In the genomic region with DNA sequence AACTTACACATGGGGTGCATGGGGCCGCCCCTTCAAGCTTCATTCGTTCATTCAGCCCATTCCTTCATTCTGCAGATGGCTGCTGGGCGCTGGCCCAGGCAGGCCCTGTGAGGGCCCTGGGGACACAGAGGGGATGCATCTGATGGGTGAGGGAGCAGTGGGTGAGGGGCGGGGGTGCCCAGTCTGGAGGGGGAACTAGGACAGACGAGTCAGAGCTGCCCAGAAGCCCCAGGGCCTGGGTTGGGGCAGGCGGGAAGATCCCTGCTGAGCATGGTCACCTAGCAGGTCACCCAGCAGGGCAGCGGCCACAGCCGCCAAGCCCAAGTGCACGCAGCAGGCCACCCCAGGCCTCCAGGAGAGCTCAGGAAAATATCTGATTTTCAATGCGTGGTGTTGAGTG, we compare ENCODE assay signal across 1 cellular context.
TF ChIP-seq lines count a peak whose summit lies in the region.

No MANE protein-coding gene starts in this region.

TF ChIP-seq in K562, 482 proteins besides CTCF, POLR2A, EP300 and RAD21:
- TF ChIP-seq PRMT5 (CRISPR knock-in tag; IDR thresholded peaks at IDR 0.05) (no peak), TBL1XR1 (IDR thresholded peaks at IDR 0.05; ENCODE audit: low read length in 2 of 2) (no peak), SIN3B (IDR thresholded peaks at IDR 0.05; ENCODE audit: low read depth) (no peak), ARID2 (IDR thresholded peaks at IDR 0.05) (no peak)
- TF ChIP-seq, protein P1, sequence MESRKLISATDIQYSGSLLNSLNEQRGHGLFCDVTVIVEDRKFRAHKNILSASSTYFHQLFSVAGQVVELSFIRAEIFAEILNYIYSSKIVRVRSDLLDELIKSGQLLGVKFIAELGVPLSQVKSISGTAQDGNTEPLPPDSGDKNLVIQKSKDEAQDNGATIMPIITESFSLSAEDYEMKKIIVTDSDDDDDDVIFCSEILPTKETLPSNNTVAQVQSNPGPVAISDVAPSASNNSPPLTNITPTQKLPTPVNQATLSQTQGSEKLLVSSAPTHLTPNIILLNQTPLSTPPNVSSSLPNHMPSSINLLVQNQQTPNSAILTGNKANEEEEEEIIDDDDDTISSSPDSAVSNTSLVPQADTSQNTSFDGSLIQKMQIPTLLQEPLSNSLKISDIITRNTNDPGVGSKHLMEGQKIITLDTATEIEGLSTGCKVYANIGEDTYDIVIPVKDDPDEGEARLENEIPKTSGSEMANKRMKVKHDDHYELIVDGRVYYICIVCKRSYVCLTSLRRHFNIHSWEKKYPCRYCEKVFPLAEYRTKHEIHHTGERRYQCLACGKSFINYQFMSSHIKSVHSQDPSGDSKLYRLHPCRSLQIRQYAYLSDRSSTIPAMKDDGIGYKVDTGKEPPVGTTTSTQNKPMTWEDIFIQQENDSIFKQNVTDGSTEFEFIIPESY (CRISPR knock-in tag; IDR thresholded peaks at IDR 0.05) = peak; percentile 81
- TF ChIP-seq, protein P2, sequence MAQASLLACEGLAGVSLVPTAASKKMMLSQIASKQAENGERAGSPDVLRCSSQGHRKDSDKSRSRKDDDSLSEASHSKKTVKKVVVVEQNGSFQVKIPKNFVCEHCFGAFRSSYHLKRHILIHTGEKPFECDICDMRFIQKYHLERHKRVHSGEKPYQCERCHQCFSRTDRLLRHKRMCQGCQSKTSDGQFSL (CRISPR knock-in tag; IDR thresholded peaks at IDR 0.05) = no peak
- TF ChIP-seq, protein P2 (tag; IDR thresholded peaks at IDR 0.05) = no peak
